Comparison of ENCODE assay signal across 25 cellular contexts in genomic region chr11:66220566-66220935, GRCh38. TPM values are rescaled to one million over a fixed set of nuclear protein-coding genes. Genes with fewer than 3 reads are reported as not detected.
A peak's percentile ranks its signal among the peaks of the same experiment; 100 is the strongest.
DNase-seq lines count a peak whose midpoint lies in the region; ATAC-seq and TF ChIP-seq lines count a peak whose summit lies in the region.
"Had no signal": no experiment of that assay in that cellular context is flagged by ENCODE, and none has a peak within 500 bp of the region (broad histone marks: within the 10 kb centered on the region; RNA-seq: fewer than 3 reads in every experiment).

No MANE protein-coding gene starts in this region.

- peaks cover 15% of the 10 kb centered on the region for H3K4me1 Mint-ChIP-seq in activated naive CD8-positive, alpha-beta T cell (ENCODE audit: low read depth)
- peaks cover 25% of the 10 kb centered on the region for H3K4me1 Mint-ChIP-seq in activated naive CD8-positive, alpha-beta T cell treated with anti-CD3 and anti-CD28 coated beads, Interleukin-2, amount 50 U/mL, for 24 hours
- H3K4me1 Mint-ChIP-seq in effector memory CD8-positive, alpha-beta T cell (ENCODE audit: low read depth in 2 of 2), result peaks cover 12 to 14% of the 10 kb centered on the region in 2 donors
- H3K4me1 Mint-ChIP-seq in stimulated activated naive B cell treated with anti-CD40 and anti-IgM and Interleukin-4, amounts not matched to agents 10 μg/mL and 1 μg/mL and 100 μg/mL, for 72 hours, result peaks cover 24% of the 10 kb centered on the region in 2 donors

- H3K9me3 Mint-ChIP-seq in activated naive CD8-positive, alpha-beta T cell (ENCODE audit: low read depth), result no peaks in the 10 kb centered on the region
- no peaks in the 10 kb centered on the region for H3K9me3 Mint-ChIP-seq in activated naive CD8-positive, alpha-beta T cell treated with anti-CD3 and anti-CD28 coated beads, Interleukin-2, amount 50 U/mL, for 24 hours
- no peaks in the 10 kb centered on the region for H3K9me3 Mint-ChIP-seq in effector memory CD8-positive, alpha-beta T cell
- H3K9me3 Mint-ChIP-seq in stimulated activated naive B cell treated with anti-CD40 and anti-IgM and Interleukin-4, amounts not matched to agents 10 μg/mL and 1 μg/mL and 100 μg/mL, for 72 hours, result no peaks in the 10 kb centered on the region
- H3K9me3 Mint-ChIP-seq: immature natural killer cell had no signal

- H3K27ac Mint-ChIP-seq in activated naive CD8-positive, alpha-beta T cell, result peak overlapping the region; percentile 64
- no peak overlapping the region for H3K27ac Mint-ChIP-seq in activated naive CD8-positive, alpha-beta T cell treated with anti-CD3 and anti-CD28 coated beads, Interleukin-2, amount 50 U/mL, for 24 hours
- peak overlapping the region; percentile 38 to 93 for H3K27ac Mint-ChIP-seq in effector memory CD8-positive, alpha-beta T cell
- H3K27ac Mint-ChIP-seq in stimulated activated naive B cell treated with anti-CD40 and anti-IgM and Interleukin-4, amounts not matched to agents 10 μg/mL and 1 μg/mL and 100 μg/mL, for 72 hours, result peak overlapping the region; percentile 95

- intact Hi-C loops in lower lobe of right lung (cut with DNase I), result loop anchor here (5.0 kb wide), 1 partner anchor 42 kb away; no protein-coding TSS in a partner anchor

- ATAC-seq in activated naive CD8-positive, alpha-beta T cell treated with anti-CD3 and anti-CD28 coated beads, Interleukin-2, amount 50 U/mL, for 24 hours, result no peak
- ATAC-seq in effector memory CD8-positive, alpha-beta T cell (replicated peaks), result no peak
- ATAC-seq in stimulated activated naive B cell treated with anti-CD40 and anti-IgM and Interleukin-4, amounts not matched to agents 10 μg/mL and 1 μg/mL and 100 μg/mL, for 72 hours (replicated peaks), result no peak
- ATAC-seq in lower lobe of right lung, result no peak
- ATAC-seq: body of pancreas, HCT116, left colon had no signal

- DNase-seq in activated naive CD8-positive, alpha-beta T cell treated with anti-CD3 and anti-CD28 coated beads, Interleukin-2, amount 50 U/mL, for 24 hours, result no peak
- no peak for DNase-seq in RWPE1 (ENCODE audit: low spot score)
- no peak for DNase-seq in effector memory CD8-positive, alpha-beta T cell
- no peak for DNase-seq in stimulated activated naive B cell treated with anti-CD40 and anti-IgM and Interleukin-4, amounts not matched to agents 10 μg/mL and 1 μg/mL and 100 μg/mL, for 72 hours
- DNase-seq in ecto neural progenitor cell (ENCODE audit: low spot score), result no peak
- no peak for DNase-seq in lower lobe of right lung
- DNase-seq: C1 segment of cervical spinal cord, cerebellar nuclear complex, hypothalamus, immature natural killer cell, KBM-7, left colon, mesenchymal stem cell, MG63, NCI-H1417, NCI-H2081, NCI-H345, NCI-H774, occipital lobe, SJCRH30, small intestine had no signal

- no peak overlapping the region for H3K4me3 ChIP-seq in lower lobe of right lung
- H3K4me3 ChIP-seq: adrenal gland, body of pancreas, MG63, SJCRH30 had no signal

- H3K36me3 Mint-ChIP-seq in activated naive CD8-positive, alpha-beta T cell, result no peaks in the 10 kb centered on the region
- H3K36me3 Mint-ChIP-seq in activated naive CD8-positive, alpha-beta T cell treated with anti-CD3 and anti-CD28 coated beads, Interleukin-2, amount 50 U/mL, for 24 hours (ENCODE audit: low read depth), result peaks cover 30% of the 10 kb centered on the region
- H3K36me3 Mint-ChIP-seq in effector memory CD8-positive, alpha-beta T cell (ENCODE audit: insufficient read depth), result peaks cover 70% of the 10 kb centered on the region
- H3K36me3 Mint-ChIP-seq in stimulated activated naive B cell treated with anti-CD40 and anti-IgM and Interleukin-4, amounts not matched to agents 10 μg/mL and 1 μg/mL and 100 μg/mL, for 72 hours, result peaks cover 49 to 54% of the 10 kb centered on the region in 2 donors

- CTCF ChIA-PET in RWPE1 (lab: Yijun Ruan, JAX), result interaction anchor here (1.1 kb wide), 1 partner anchor 152 kb away, joined by 4 read pairs; no protein-coding TSS in a partner anchor

- H3K4me3 Mint-ChIP-seq in activated naive CD8-positive, alpha-beta T cell, result no peak overlapping the region
- H3K4me3 Mint-ChIP-seq in activated naive CD8-positive, alpha-beta T cell treated with anti-CD3 and anti-CD28 coated beads, Interleukin-2, amount 50 U/mL, for 24 hours, result no peak overlapping the region
- H3K4me3 Mint-ChIP-seq in effector memory CD8-positive, alpha-beta T cell, result no peak overlapping the region
- H3K4me3 Mint-ChIP-seq in stimulated activated naive B cell treated with anti-CD40 and anti-IgM and Interleukin-4, amounts not matched to agents 10 μg/mL and 1 μg/mL and 100 μg/mL, for 72 hours, result no peak overlapping the region
- H3K4me3 Mint-ChIP-seq: immature natural killer cell had no signal

- peaks cover 73% of the 10 kb centered on the region for H3K36me3 ChIP-seq in lower lobe of right lung

- H3K27ac ChIP-seq in RWPE1 (peak overlapping the region; percentile 38), lower lobe of right lung (no peak overlapping the region)
- H3K27ac ChIP-seq: adrenal gland, body of pancreas, SJCRH30 had no signal

- H3K27me3 ChIP-seq in lower lobe of right lung (ENCODE audit: low read depth), result no peaks in the 10 kb centered on the region
- H3K27me3 ChIP-seq: adrenal gland, body of pancreas, MG63, SJCRH30 had no signal

- no peaks in the 10 kb centered on the region for H3K27me3 Mint-ChIP-seq in activated naive CD8-positive, alpha-beta T cell
- no peaks in the 10 kb centered on the region for H3K27me3 Mint-ChIP-seq in activated naive CD8-positive, alpha-beta T cell treated with anti-CD3 and anti-CD28 coated beads, Interleukin-2, amount 50 U/mL, for 24 hours
- H3K27me3 Mint-ChIP-seq in effector memory CD8-positive, alpha-beta T cell, result no peaks in the 10 kb centered on the region
- no peaks in the 10 kb centered on the region for H3K27me3 Mint-ChIP-seq in stimulated activated naive B cell treated with anti-CD40 and anti-IgM and Interleukin-4, amounts not matched to agents 10 μg/mL and 1 μg/mL and 100 μg/mL, for 72 hours

- POLR2A ChIA-PET in RWPE1 (lab: Yijun Ruan, JAX; ENCODE audit: low non-redundant PET), result no interaction called here

- peaks cover 3% of the 10 kb centered on the region for H3K4me1 ChIP-seq in lower lobe of right lung
- H3K4me1 ChIP-seq: adrenal gland, SJCRH30 had no signal

- no peaks in the 10 kb centered on the region for H3K9me3 ChIP-seq in lower lobe of right lung
- H3K9me3 ChIP-seq: adrenal gland, body of pancreas, MG63, SJCRH30 had no signal

- TF ChIP-seq CTCF in RWPE1 (conservative IDR thresholded peaks at IDR 0.05; ENCODE audit: low read depth), result no peak
- no peak for TF ChIP-seq CTCF in lower lobe of right lung (IDR thresholded peaks at IDR 0.05)

RNA-seq across cellular contexts. Expression of gene KLC2, which starts 37.0 kb away (rescaled TPM):
- 24.3 TPM for total RNA-seq in lower lobe of right lung

RNA-seq across cellular contexts. Expression of gene RAB1B, which starts 47.9 kb away (rescaled TPM):
- 138 TPM for total RNA-seq in lower lobe of right lung

RNA-seq across cellular contexts. Expression of gene CNIH2, which starts 57.4 kb away (rescaled TPM):
- 0.89 TPM for total RNA-seq in lower lobe of right lung
